Comparison of ENCODE assay signal across 8 cellular contexts in genomic region chr14:42950363-42950762, GRCh38.
"Had no signal": no experiment of that assay in that cellular context is flagged by ENCODE, and none has a peak within 500 bp of the region (broad histone marks: within the 10 kb centered on the region; RNA-seq: fewer than 3 reads in every experiment).

No MANE protein-coding gene starts in this region.

- H3K36me3 Mint-ChIP-seq: IgD-negative memory B cell had no signal

- H3K27ac ChIP-seq: HL-60 had no signal

- FAIRE-seq: HepG2, HTR-8/SVneo, K562 had no signal

- H3K27me3 Mint-ChIP-seq: IgD-negative memory B cell had no signal

- H3K4me3 Mint-ChIP-seq: IgD-negative memory B cell had no signal

- ATAC-seq: HepG2, K562 had no signal

- DNase-seq: IMR-90, KBM-7, KG1 had no signal

- H3K27ac Mint-ChIP-seq: IgD-negative memory B cell had no signal

- H3K4me3 ChIP-seq: K562 had no signal
